In genomic region chr7:157855452-157856213, GRCh38 we compare ENCODE assay signal across 14 cellular contexts.
"Had no signal": no experiment of that assay in that cellular context is flagged by ENCODE, and none has a peak within 500 bp of the region (broad histone marks: within the 10 kb centered on the region; RNA-seq: fewer than 3 reads in every experiment).

No MANE protein-coding gene starts in this region.

- H3K4me3 ChIP-seq: colonic mucosa, right atrium auricular region, smooth muscle cell, thyroid gland had no signal

- H3K4me2 ChIP-seq: smooth muscle cell had no signal

- H3K4me3 Mint-ChIP-seq: activated CD4-positive, alpha-beta memory T cell treated with anti-CD3 and anti-CD28 coated beads for 36 hours; activated naive CD8-positive, alpha-beta T cell treated with anti-CD3 and anti-CD28 coated beads, Interleukin-2, amount 50 U/mL, for 24 hours; stimulated activated effector memory CD8-positive, alpha-beta T cell treated with anti-CD3 and anti-CD28 coated beads, Interleukin-12 subunit alpha, Interleukin-12 subunit beta, amount 100 ng/mL, for 72 hours had no signal

- H3K27ac Mint-ChIP-seq: activated CD4-positive, alpha-beta memory T cell treated with anti-CD3 and anti-CD28 coated beads for 36 hours; activated naive CD8-positive, alpha-beta T cell treated with anti-CD3 and anti-CD28 coated beads, Interleukin-2, amount 50 U/mL, for 24 hours; stimulated activated effector memory CD8-positive, alpha-beta T cell treated with anti-CD3 and anti-CD28 coated beads, Interleukin-12 subunit alpha, Interleukin-12 subunit beta, amount 100 ng/mL, for 72 hours had no signal

- H3K9me3 ChIP-seq: colonic mucosa, heart left ventricle, right atrium auricular region, thyroid gland had no signal

- H3K36me3 Mint-ChIP-seq: activated CD4-positive, alpha-beta memory T cell treated with anti-CD3 and anti-CD28 coated beads for 36 hours; stimulated activated effector memory CD8-positive, alpha-beta T cell treated with anti-CD3 and anti-CD28 coated beads, Interleukin-12 subunit alpha, Interleukin-12 subunit beta, amount 100 ng/mL, for 72 hours had no signal

- H3K27me3 Mint-ChIP-seq: activated CD4-positive, alpha-beta memory T cell treated with anti-CD3 and anti-CD28 coated beads for 36 hours had no signal

- DNase-seq: activated CD4-positive, alpha-beta memory T cell treated with anti-CD3 and anti-CD28 coated beads for 36 hours; activated CD4-positive, alpha-beta T cell treated with anti-CD3 and anti-CD28 coated beads for 1 hour; activated naive CD8-positive, alpha-beta T cell treated with anti-CD3 and anti-CD28 coated beads, Interleukin-2, amount 50 U/mL, for 24 hours; activated T-cell treated with anti-CD3 and anti-CD28 coated beads, Interleukin-2, amount 50 U/mL, for 48 hours; colonic mucosa; effector CD4-positive, alpha-beta T cell; foreskin melanocyte; islet precursor cell; left ventricle myocardium superior; thyroid gland had no signal

- H3K36me3 ChIP-seq: colonic mucosa, heart left ventricle, right atrium auricular region, thyroid gland had no signal

- H3K9me3 Mint-ChIP-seq: activated CD4-positive, alpha-beta memory T cell treated with anti-CD3 and anti-CD28 coated beads for 36 hours; activated naive CD8-positive, alpha-beta T cell treated with anti-CD3 and anti-CD28 coated beads, Interleukin-2, amount 50 U/mL, for 24 hours; stimulated activated effector memory CD8-positive, alpha-beta T cell treated with anti-CD3 and anti-CD28 coated beads, Interleukin-12 subunit alpha, Interleukin-12 subunit beta, amount 100 ng/mL, for 72 hours had no signal

- H3K27ac ChIP-seq: colonic mucosa, right atrium auricular region, thyroid gland had no signal

- H3K27me3 ChIP-seq: colonic mucosa, right atrium auricular region, thyroid gland had no signal

- H3K4me1 ChIP-seq: colonic mucosa, thyroid gland had no signal

- ATAC-seq: activated naive CD8-positive, alpha-beta T cell treated with anti-CD3 and anti-CD28 coated beads, Interleukin-2, amount 50 U/mL, for 24 hours; left ventricle myocardium superior; stimulated activated effector memory CD8-positive, alpha-beta T cell treated with anti-CD3 and anti-CD28 coated beads, Interleukin-12 subunit alpha, Interleukin-12 subunit beta, amount 100 ng/mL, for 72 hours had no signal
